Comparison of ENCODE assay signal across 8 cellular contexts in the genomic region with DNA sequence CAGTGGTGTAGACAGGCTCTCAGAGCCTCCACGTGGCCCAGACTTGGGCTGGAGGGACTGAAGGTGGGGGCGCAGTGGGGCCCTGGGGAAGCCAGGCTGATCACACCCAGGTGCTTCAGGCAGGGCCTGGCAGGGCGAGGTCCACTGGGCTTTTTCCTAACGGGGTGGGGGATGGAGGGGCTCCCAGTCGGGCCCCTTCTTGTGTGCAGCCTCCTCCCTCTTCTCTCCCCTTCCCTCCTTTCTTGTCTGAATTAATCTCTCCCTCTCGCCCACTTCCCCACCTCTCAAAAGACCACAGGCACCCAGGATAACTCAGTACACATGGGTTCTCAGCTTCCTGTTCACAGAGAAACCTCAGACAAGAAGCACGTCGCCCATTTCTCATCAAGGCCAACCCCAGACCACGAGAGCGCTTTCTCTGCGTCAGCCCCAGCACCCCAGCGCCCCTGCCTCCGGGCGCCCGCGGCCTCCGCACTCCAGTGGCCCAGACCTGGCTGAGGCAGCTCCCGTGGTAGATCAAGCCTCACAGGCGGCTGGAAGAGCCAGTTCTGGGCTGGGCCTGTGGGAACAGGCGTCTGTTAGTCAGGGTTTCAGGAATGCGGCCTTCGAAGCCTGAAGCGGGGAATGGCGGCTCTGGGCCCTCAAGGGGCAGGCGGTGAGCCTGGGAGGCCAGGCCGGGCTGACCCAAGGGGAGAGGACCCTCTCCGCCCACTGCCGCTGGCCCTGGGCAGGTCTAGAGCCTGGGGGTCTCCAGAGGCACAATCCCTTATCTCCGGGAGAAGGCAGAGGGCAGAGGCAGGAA. TPM values are rescaled to one million over a fixed set of nuclear protein-coding genes. Genes with fewer than 3 reads are reported as not detected.
DNase-seq lines count a peak whose midpoint lies in the region; ATAC-seq and TF ChIP-seq lines count a peak whose summit lies in the region.

No MANE protein-coding gene starts in this region.

- H3K9me3 ChIP-seq in CD8-positive, alpha-beta T cell (ENCODE audit: low read length): no peaks in the 10 kb centered on the region

- DNase-seq in CD8-positive, alpha-beta T cell: peak; percentile 61 to 90 (median 78)
- DNase-seq in NCI-H226 (peak; percentile 52), activated T-cell treated with anti-CD3 and anti-CD28 coated beads for 4 hours (peak; percentile 57), fibroblast of pulmonary artery (ENCODE audit: low read depth) (peak; percentile 36), NCI-H69 (lab: John Stamatoyannopoulos, UW) (no peak), DMS79 treated with DMSO at 0.1 percent for 48 hours (lab: John Stamatoyannopoulos, UW) (no peak)
- DNase-seq in stimulated activated CD4-positive, alpha-beta T cell treated with anti-CD3 and anti-CD28 coated beads, Interleukin-12 subunit alpha, Interleukin-12 subunit beta, amount 100 ng/mL, for 4 hours: peak; percentile 55

- ATAC-seq in CD8-positive, alpha-beta T cell: peak; percentile 66
- no peak for ATAC-seq in HG03196 (IDR thresholded peaks at IDR 0.05; ENCODE audit: unreplicated experiment)

- H3K4me3 Mint-ChIP-seq in CD8-positive, alpha-beta T cell: peak overlapping the region; percentile 68

- H3K27me3 ChIP-seq in CD8-positive, alpha-beta T cell (ENCODE audit: insufficient read depth, low read length): no peaks in the 10 kb centered on the region

- peaks cover 67% of the 10 kb centered on the region for H3K4me1 ChIP-seq in CD8-positive, alpha-beta T cell (ENCODE audit: insufficient read depth, low read length)

- intact Hi-C loops in CD8-positive, alpha-beta T cell (cut with DNase I, micrococcal nuclease): loop anchor here (1.0 to 5.0 kb wide), 3 partner anchors 90 to 545 kb away; a partner anchor contains a TSS

- no peaks in the 10 kb centered on the region for H3K36me3 Mint-ChIP-seq in CD8-positive, alpha-beta T cell

- H3K9me3 Mint-ChIP-seq in CD8-positive, alpha-beta T cell: no peaks in the 10 kb centered on the region

- no peaks in the 10 kb centered on the region for H3K36me3 ChIP-seq in CD8-positive, alpha-beta T cell (ENCODE audit: insufficient read depth, low read length)

- CTCF ChIA-PET in CD8-positive, alpha-beta T cell (lab: Charles Lee): interaction anchor here (0.6 to 2.4 kb wide), 15 partner anchors 11 to 225 kb away, joined by 3 to 7 read pairs (median 3); a partner anchor contains a TSS

- H3K27ac Mint-ChIP-seq in CD8-positive, alpha-beta T cell: peak overlapping the region; percentile 98

- POLR2A ChIA-PET in CD8-positive, alpha-beta T cell (lab: Charles Lee): interaction anchor here (2.0 kb wide), 1 partner anchor 50 kb away, joined by 12 read pairs; a partner anchor contains a TSS

- peaks cover 55% of the 10 kb centered on the region for H3K4me1 Mint-ChIP-seq in CD8-positive, alpha-beta T cell (ENCODE audit: low read depth)

- H3K27me3 Mint-ChIP-seq in CD8-positive, alpha-beta T cell (ENCODE audit: low read depth): no peaks in the 10 kb centered on the region

- H3K27ac ChIP-seq in CD8-positive, alpha-beta T cell (ENCODE audit: low read depth, low read length): peak overlapping the region; percentile 87

- peak overlapping the region; percentile 53 for H3K4me3 ChIP-seq in CD8-positive, alpha-beta T cell (ENCODE audit: low read depth, low read length)
- H3K4me3 ChIP-seq in fibroblast of pulmonary artery (replicated peaks; ENCODE audit: low read depth, low read length): no peak overlapping the region

- no peak for TF ChIP-seq CTCF in CD8-positive, alpha-beta T cell (IDR thresholded peaks at IDR 0.05)
- no peak for TF ChIP-seq CTCF in fibroblast of pulmonary artery (IDR thresholded peaks at IDR 0.05; ENCODE audit: low read length, missing control alignments)

RNA-seq across cellular contexts. Expression of a gene that starts 50.6 kb away (rescaled TPM):
- total RNA-seq in CD8-positive, alpha-beta T cell: 10 to 100 TPM; 25.6 to 27.1 TPM

Comparison
In these comparisons a context has a peak if more than half of its experiments do, and no peak if none do; other contexts are left out.
1. DNase-seq: peak in CD8-positive, alpha-beta T cell (7 of 7), NCI-H226 (single experiment), activated T-cell treated with anti-CD3 and anti-CD28 coated beads for 4 hours (single experiment), fibroblast of pulmonary artery (single experiment) and stimulated activated CD4-positive, alpha-beta T cell treated with anti-CD3 and anti-CD28 coated beads, Interleukin-12 subunit alpha, Interleukin-12 subunit beta, amount 100 ng/mL, for 4 hours (single experiment); none in NCI-H69 (single experiment) and DMS79 treated with DMSO at 0.1 percent for 48 hours (single experiment).